ENCODE assay signal across 1 cellular context in the genomic region with DNA sequence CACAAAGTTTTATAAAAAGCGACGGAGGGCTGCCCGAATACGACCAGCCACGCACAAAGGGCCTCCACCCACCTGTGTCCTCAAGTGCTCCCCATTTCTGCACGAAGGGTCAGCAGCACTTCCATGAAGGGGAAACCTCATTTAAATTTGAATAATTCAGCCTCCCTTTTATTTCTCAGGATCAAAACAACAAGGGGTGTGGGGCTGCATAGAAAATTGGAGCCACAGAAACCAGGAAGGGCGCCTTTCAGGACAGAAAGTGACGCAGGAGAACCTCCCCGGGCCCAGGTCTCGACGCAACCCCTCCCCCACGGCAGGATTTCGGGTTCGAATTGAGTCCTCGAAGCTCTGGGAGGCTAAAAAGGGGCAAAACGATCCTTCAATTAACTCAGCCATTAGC.
TF ChIP-seq lines count a peak whose summit lies in the region.

No MANE protein-coding gene starts in this region.

TF ChIP-seq in K562, 482 proteins besides CTCF, POLR2A, EP300 and RAD21:
- TF ChIP-seq CHD1 (IDR thresholded peaks at IDR 0.05; ENCODE audit: low read length) = peak; percentile 40
- no peak for TF ChIP-seq JUND (IDR thresholded peaks at IDR 0.05; ENCODE audit: borderline replicate concordance, low read depth, low read length)
- 0 out of 3 replicates have a peak, but pooled peaks have one; percentile 12 for TF ChIP-seq JUND (tag; IDR thresholded peaks at IDR 0.05; ENCODE audit: borderline replicate concordance, low read depth, low read length)
- no peak for TF ChIP-seq STAG1 (CRISPR knock-in tag; IDR thresholded peaks at IDR 0.05; ENCODE audit: borderline replicate concordance)
- TF ChIP-seq LEF1 (IDR thresholded peaks at IDR 0.05) = no peak
- TF ChIP-seq CBX5 (IDR thresholded peaks at IDR 0.05; ENCODE audit: borderline replicate concordance, low read depth) = no peak
- TF ChIP-seq NCOA1 (IDR thresholded peaks at IDR 0.05; ENCODE audit: low read depth) = peak; percentile 51; the same call in 1 of the 2 replicates
- TF ChIP-seq MTA3 (IDR thresholded peaks at IDR 0.05; ENCODE audit: borderline replicate concordance) = peak; percentile 42; the same call in 1 of the 2 replicates
- 0 out of 2 replicates have a peak, but pooled peaks have one; percentile 18 for TF ChIP-seq EP400 (IDR thresholded peaks at IDR 0.05)
- peak in 1 of 2 experiments; percentile 23 for TF ChIP-seq AFF1 (IDR thresholded peaks at IDR 0.05; ENCODE audit: low read depth in 1 of 2, partially characterized antibody in 2 of 2)
- TF ChIP-seq, protein P1, sequence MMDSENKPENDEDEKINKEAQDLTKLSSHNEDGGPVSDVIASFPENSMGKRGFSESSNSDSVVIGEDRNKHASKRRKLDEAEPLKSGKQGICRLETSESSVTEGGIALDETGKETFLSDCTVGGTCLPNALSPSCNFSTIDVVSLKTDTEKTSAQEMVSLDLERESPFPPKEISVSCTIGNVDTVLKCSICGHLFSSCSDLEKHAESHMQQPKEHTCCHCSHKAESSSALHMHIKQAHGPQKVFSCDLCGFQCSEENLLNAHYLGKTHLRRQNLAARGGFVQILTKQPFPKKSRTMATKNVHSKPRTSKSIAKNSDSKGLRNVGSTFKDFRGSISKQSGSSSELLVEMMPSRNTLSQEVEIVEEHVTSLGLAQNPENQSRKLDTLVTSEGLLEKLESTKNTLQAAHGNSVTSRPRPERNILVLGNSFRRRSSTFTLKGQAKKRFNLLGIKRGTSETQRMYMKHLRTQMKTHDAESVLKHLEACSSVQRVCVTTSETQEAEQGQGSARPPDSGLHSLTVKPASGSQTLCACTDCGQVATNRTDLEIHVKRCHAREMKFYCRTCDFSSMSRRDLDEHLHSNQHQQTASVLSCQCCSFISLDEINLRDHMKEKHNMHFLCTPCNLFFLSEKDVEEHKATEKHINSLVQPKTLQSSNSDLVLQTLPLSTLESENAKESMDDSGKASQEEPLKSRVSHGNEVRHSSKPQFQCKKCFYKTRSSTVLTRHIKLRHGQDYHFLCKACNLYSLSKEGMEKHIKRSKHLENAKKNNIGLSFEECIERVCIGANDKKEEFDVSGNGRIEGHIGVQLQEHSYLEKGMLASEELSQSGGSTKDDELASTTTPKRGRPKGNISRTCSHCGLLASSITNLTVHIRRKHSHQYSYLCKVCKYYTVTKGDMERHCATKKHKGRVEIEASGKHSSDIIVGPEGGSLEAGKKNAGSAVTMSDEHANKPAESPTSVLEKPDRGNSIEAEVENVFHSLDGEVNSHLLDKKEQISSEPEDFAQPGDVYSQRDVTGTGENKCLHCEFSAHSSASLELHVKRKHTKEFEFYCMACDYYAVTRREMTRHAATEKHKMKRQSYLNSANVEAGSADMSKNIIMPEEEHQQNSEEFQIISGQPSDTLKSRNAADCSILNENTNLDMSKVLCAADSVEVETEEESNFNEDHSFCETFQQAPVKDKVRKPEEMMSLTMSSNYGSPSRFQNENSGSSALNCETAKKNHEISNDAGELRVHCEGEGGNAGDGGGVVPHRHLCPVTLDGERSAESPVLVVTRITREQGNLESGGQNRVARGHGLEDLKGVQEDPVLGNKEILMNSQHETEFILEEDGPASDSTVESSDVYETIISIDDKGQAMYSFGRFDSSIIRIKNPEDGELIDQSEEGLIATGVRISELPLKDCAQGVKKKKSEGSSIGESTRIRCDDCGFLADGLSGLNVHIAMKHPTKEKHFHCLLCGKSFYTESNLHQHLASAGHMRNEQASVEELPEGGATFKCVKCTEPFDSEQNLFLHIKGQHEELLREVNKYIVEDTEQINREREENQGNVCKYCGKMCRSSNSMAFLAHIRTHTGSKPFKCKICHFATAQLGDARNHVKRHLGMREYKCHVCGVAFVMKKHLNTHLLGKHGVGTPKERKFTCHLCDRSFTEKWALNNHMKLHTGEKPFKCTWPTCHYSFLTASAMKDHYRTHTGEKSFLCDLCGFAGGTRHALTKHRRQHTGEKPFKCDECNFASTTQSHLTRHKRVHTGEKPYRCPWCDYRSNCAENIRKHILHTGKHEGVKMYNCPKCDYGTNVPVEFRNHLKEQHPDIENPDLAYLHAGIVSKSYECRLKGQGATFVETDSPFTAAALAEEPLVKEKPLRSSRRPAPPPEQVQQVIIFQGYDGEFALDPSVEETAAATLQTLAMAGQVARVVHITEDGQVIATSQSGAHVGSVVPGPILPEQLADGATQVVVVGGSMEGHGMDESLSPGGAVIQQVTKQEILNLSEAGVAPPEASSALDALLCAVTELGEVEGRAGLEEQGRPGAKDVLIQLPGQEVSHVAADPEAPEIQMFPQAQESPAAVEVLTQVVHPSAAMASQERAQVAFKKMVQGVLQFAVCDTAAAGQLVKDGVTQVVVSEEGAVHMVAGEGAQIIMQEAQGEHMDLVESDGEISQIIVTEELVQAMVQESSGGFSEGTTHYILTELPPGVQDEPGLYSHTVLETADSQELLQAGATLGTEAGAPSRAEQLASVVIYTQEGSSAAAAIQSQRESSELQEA (IDR thresholded peaks at IDR 0.05; ENCODE audit: low read depth) = no peak
- TF ChIP-seq CXXC5 (CRISPR knock-in tag; IDR thresholded peaks at IDR 0.05) = peak; percentile 29; the same call in 1 of the 2 replicates
- TF ChIP-seq NRF1 (conservative IDR thresholded peaks at IDR 0.05 in 1 of 2, IDR thresholded peaks at IDR 0.05 in 1 of 2) = peak; percentile 9 to 13; a peak in 1 of 4 replicates
- no peak for TF ChIP-seq JUN (IDR thresholded peaks at IDR 0.05; ENCODE audit: borderline replicate concordance, low read depth, low read length)
- TF ChIP-seq JUN (CRISPR knock-in tag; IDR thresholded peaks at IDR 0.05; ENCODE audit: borderline replicate concordance) = no peak
- TF ChIP-seq EGR1 (conservative IDR thresholded peaks at IDR 0.05) = peak; percentile 79
- TF ChIP-seq MNT (conservative IDR thresholded peaks at IDR 0.05) = no peak
- TF ChIP-seq CEBPG (CRISPR knock-in tag; IDR thresholded peaks at IDR 0.05) = no peak
- no peak for TF ChIP-seq CEBPG (tag; conservative IDR thresholded peaks at IDR 0.05 in 1 of 2, IDR thresholded peaks at IDR 0.05 in 1 of 2)
- no peak for TF ChIP-seq SMC3 (conservative IDR thresholded peaks at IDR 0.05; ENCODE audit: insufficient read depth, low read depth, low read length)
- TF ChIP-seq ZNF263 (CRISPR knock-in tag; IDR thresholded peaks at IDR 0.05; ENCODE audit: borderline replicate concordance) = 0 out of 2 replicates have a peak, but pooled peaks have one; percentile 18
- no peak for TF ChIP-seq DACH1 (IDR thresholded peaks at IDR 0.05; ENCODE audit: partially characterized antibody)
- TF ChIP-seq KLF13 (tag; IDR thresholded peaks at IDR 0.05; ENCODE audit: borderline replicate concordance, low read depth) = peak; percentile 21; the same call in 1 of the 2 replicates
- no peak for TF ChIP-seq MYBL2 (IDR thresholded peaks at IDR 0.05; ENCODE audit: low read depth)
- no peak for TF ChIP-seq MYBL2 (CRISPR knock-in tag; IDR thresholded peaks at IDR 0.05; ENCODE audit: borderline replicate concordance)
- no peak for TF ChIP-seq ZBTB11 (CRISPR knock-in tag; IDR thresholded peaks at IDR 0.05)
- TF ChIP-seq NEUROD1 (IDR thresholded peaks at IDR 0.05; ENCODE audit: borderline replicate concordance, low read depth, low read length, partially characterized antibody) = peak; percentile 50
- no peak for TF ChIP-seq ZNF830 (CRISPR knock-in tag; IDR thresholded peaks at IDR 0.05)
- no peak for TF ChIP-seq ZBTB12 (CRISPR knock-in tag; IDR thresholded peaks at IDR 0.05)
- TF ChIP-seq ZNF77 (CRISPR knock-in tag; IDR thresholded peaks at IDR 0.05) = no peak
- TF ChIP-seq ARID1B (IDR thresholded peaks at IDR 0.05) = 0 out of 2 replicates have a peak, but pooled peaks have one; percentile 7
- peak; percentile 89 for TF ChIP-seq ZNF766 (CRISPR knock-in tag; conservative IDR thresholded peaks at IDR 0.05)
- TF ChIP-seq, protein P2, sequence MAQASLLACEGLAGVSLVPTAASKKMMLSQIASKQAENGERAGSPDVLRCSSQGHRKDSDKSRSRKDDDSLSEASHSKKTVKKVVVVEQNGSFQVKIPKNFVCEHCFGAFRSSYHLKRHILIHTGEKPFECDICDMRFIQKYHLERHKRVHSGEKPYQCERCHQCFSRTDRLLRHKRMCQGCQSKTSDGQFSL (CRISPR knock-in tag; IDR thresholded peaks at IDR 0.05) = no peak
- TF ChIP-seq, protein P2 (tag; IDR thresholded peaks at IDR 0.05) = no peak
- no peak for TF ChIP-seq THRAP3 (IDR thresholded peaks at IDR 0.05; ENCODE audit: borderline replicate concordance)
- 0 out of 2 replicates have a peak, but pooled peaks have one; percentile 24 for TF ChIP-seq SMAD4 (CRISPR knock-in tag; conservative IDR thresholded peaks at IDR 0.05)
